Comparison of ENCODE assay signal across 7 cellular contexts in genomic region chr12:66920205-66920604, GRCh38.
"Had no signal": no experiment of that assay in that cellular context is flagged by ENCODE, and none has a peak within 500 bp of the region (broad histone marks: within the 10 kb centered on the region; RNA-seq: fewer than 3 reads in every experiment).

No MANE protein-coding gene starts in this region.

- H3K9ac ChIP-seq: GM23248 had no signal

- FAIRE-seq: HepG2, HTR-8/SVneo had no signal

- ATAC-seq: HepG2 had no signal

- H3K27ac ChIP-seq: GM23248 had no signal

- H2AFZ ChIP-seq: GM23248 had no signal

- DNase-seq: GM23248, GOT3, H9, HCEC 1CT, KG1 had no signal

- H3K4me3 ChIP-seq: GM23248 had no signal
